In the genomic region with DNA sequence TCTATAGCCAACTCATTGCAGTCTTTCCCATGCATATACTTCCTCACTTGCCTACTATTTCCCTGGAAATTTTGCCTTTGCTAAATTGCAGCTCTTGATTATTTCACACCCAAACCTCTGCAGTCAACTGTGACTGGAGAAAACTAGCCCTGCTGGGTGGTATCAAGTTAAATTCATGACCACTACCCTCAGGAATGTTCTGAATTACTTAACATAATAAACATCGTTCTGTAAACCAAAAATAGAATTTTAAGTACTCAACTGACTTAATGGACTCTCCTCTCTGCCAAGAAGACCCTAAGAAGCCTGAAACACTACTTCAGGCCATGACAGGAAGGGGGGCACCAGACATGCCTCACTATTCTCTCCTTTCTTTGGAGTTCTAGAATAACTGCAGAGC, we compare ENCODE assay signal across 12 cellular contexts.
"Had no signal": no experiment of that assay in that cellular context is flagged by ENCODE, and none has a peak within 500 bp of the region (broad histone marks: within the 10 kb centered on the region; RNA-seq: fewer than 3 reads in every experiment).

No MANE protein-coding gene starts in this region.

- H3K9me3 ChIP-seq: colonic mucosa, gastroesophageal sphincter, right lobe of liver had no signal

- H3K36me3 Mint-ChIP-seq: naive thymus-derived CD4-positive, alpha-beta T cell had no signal

- DNase-seq: activated naive CD4-positive, alpha-beta T cell treated with anti-CD3 and anti-CD28 coated beads, Interleukin-2, amount 50 U/mL, for 16 hours; colonic mucosa; midbrain; naive thymus-derived CD4-positive, alpha-beta T cell; posterior cingulate gyrus; right lobe of liver; stimulated activated CD4-positive, alpha-beta T cell treated with anti-CD3 and anti-CD28 coated beads, Interleukin-2, amount 100 ng/mL, for 24 hours; stimulated activated naive CD4-positive, alpha-beta T cell; substantia nigra; trophoblast cell had no signal

- ATAC-seq: activated CD4-positive, CD25-positive, alpha-beta regulatory T cell treated with anti-CD3 and anti-CD28 coated beads, Interleukin-2, amount 50 U/mL, for 24 hours; gastroesophageal sphincter; naive thymus-derived CD4-positive, alpha-beta T cell; right lobe of liver had no signal

- H3K27ac Mint-ChIP-seq: naive thymus-derived CD4-positive, alpha-beta T cell had no signal

- H3K27me3 ChIP-seq: colonic mucosa, gastroesophageal sphincter, right lobe of liver had no signal

- H3K27ac ChIP-seq: colonic mucosa, gastroesophageal sphincter, right lobe of liver had no signal

- H3K4me1 Mint-ChIP-seq: naive thymus-derived CD4-positive, alpha-beta T cell had no signal

- H3K4me3 ChIP-seq: colonic mucosa, gastroesophageal sphincter, right lobe of liver had no signal

- H3K4me1 ChIP-seq: colonic mucosa, gastroesophageal sphincter, right lobe of liver had no signal

- H3K27me3 Mint-ChIP-seq: naive thymus-derived CD4-positive, alpha-beta T cell had no signal

- H3K4me3 Mint-ChIP-seq: naive thymus-derived CD4-positive, alpha-beta T cell had no signal

- H3K36me3 ChIP-seq: colonic mucosa, gastroesophageal sphincter, right lobe of liver had no signal
